8 cellular contexts compared by ENCODE assay signal in genomic region chr1:11691928-11692711, GRCh38. TPM values are rescaled to one million over a fixed set of nuclear protein-coding genes. Genes with fewer than 3 reads are reported as not detected.
DNase-seq lines count a peak whose midpoint lies in the region; ATAC-seq and TF ChIP-seq lines count a peak whose summit lies in the region.

No MANE protein-coding gene starts in this region.

- H3K9me3 Mint-ChIP-seq in activated T-cell treated with anti-CD3 and anti-CD28 coated beads, Interleukin-2, amount 50 U/mL, for 4 hours: no peaks in the 10 kb centered on the region
- H3K9me3 Mint-ChIP-seq in activated T-helper 17 cell treated with anti-CD3 and anti-CD28 coated beads, Interleukin-2, amount 50 U/mL, for 72 hours: no peaks in the 10 kb centered on the region

- no peaks in the 10 kb centered on the region for H3K36me3 Mint-ChIP-seq in activated T-cell treated with anti-CD3 and anti-CD28 coated beads, Interleukin-2, amount 50 U/mL, for 4 hours (ENCODE audit: insufficient read depth)
- H3K36me3 Mint-ChIP-seq in activated T-helper 17 cell treated with anti-CD3 and anti-CD28 coated beads, Interleukin-2, amount 50 U/mL, for 72 hours (ENCODE audit: low read depth): no peaks in the 10 kb centered on the region

- H3K36me3 ChIP-seq in iPS-20b (ENCODE audit: insufficient read depth, low read depth, low read length) (0 out of 2 replicates have a peak, but pooled peaks cover 6% of the 10 kb centered on the region), testis (ENCODE audit: low read depth, missing control alignments) (no peaks in the 10 kb centered on the region)

- H3K27ac Mint-ChIP-seq in activated T-helper 17 cell treated with anti-CD3 and anti-CD28 coated beads, Interleukin-2, amount 50 U/mL, for 72 hours: no peak overlapping the region

- ATAC-seq in activated T-cell treated with anti-CD3 and anti-CD28 coated beads, Interleukin-2, amount 50 U/mL, for 4 hours: no peak
- ATAC-seq in activated T-helper 17 cell treated with anti-CD3 and anti-CD28 coated beads, Interleukin-2, amount 50 U/mL, for 72 hours (replicated peaks): no peak
- no peak for ATAC-seq in GM21447 (IDR thresholded peaks at IDR 0.05; ENCODE audit: unreplicated experiment)

- peak overlapping the region; percentile 63 for H3K4me3 Mint-ChIP-seq in activated T-cell treated with anti-CD3 and anti-CD28 coated beads, Interleukin-2, amount 50 U/mL, for 4 hours
- peak overlapping the region; percentile 44 for H3K4me3 Mint-ChIP-seq in activated T-helper 17 cell treated with anti-CD3 and anti-CD28 coated beads, Interleukin-2, amount 50 U/mL, for 72 hours

- H3K27ac ChIP-seq in iPS-20b (ENCODE audit: low read length) (peak overlapping the region; percentile 39), testis (no peak overlapping the region)

- H3K4me3 ChIP-seq in iPS-20b (ENCODE audit: low read length) (peak overlapping the region; percentile 88), testis (peak overlapping the region; percentile 18 to 39)

- peaks cover 53% of the 10 kb centered on the region for H3K27me3 Mint-ChIP-seq in activated T-cell treated with anti-CD3 and anti-CD28 coated beads, Interleukin-2, amount 50 U/mL, for 4 hours (ENCODE audit: low read depth)
- H3K27me3 Mint-ChIP-seq in activated T-helper 17 cell treated with anti-CD3 and anti-CD28 coated beads, Interleukin-2, amount 50 U/mL, for 72 hours: peaks cover 37% of the 10 kb centered on the region

- no peak for TF ChIP-seq POLR2A in testis (IDR thresholded peaks at IDR 0.05)

- H3K9me3 ChIP-seq in iPS-20b (ENCODE audit: insufficient read depth, low read depth, low read length): no peaks in the 10 kb centered on the region
- H3K9me3 ChIP-seq in testis: no peaks in the 10 kb centered on the region

- H3K27me3 ChIP-seq in iPS-20b (ENCODE audit: insufficient read depth, low read length) (peaks cover 15% of the 10 kb centered on the region; the same call in 1 of the 2 replicates), testis (no peaks in the 10 kb centered on the region)

- H3K4me1 ChIP-seq in iPS-20b (ENCODE audit: insufficient read depth, low read length): peaks cover 15% of the 10 kb centered on the region; the same call in 1 of the 2 replicates
- H3K4me1 ChIP-seq in testis: peaks cover 8% of the 10 kb centered on the region

- intact Hi-C loops in testis (cut with DNase I; ENCODE audit: low total_unique reads): no loop called here

- H3K9ac ChIP-seq in iPS-20b (ENCODE audit: low read depth, low read length): peak overlapping the region; percentile 97; the same call in 1 of the 2 replicates

- 4 to 5% methylated on average over 53 to 64 of the region's 64 CpGs for WGBS in testis, 2 donors

- peaks cover 25% of the 10 kb centered on the region for H3K4me1 Mint-ChIP-seq in activated T-cell treated with anti-CD3 and anti-CD28 coated beads, Interleukin-2, amount 50 U/mL, for 4 hours (ENCODE audit: low read depth)
- peaks cover 19% of the 10 kb centered on the region for H3K4me1 Mint-ChIP-seq in activated T-helper 17 cell treated with anti-CD3 and anti-CD28 coated beads, Interleukin-2, amount 50 U/mL, for 72 hours

- no peak for DNase-seq in activated T-cell treated with anti-CD3 and anti-CD28 coated beads, Interleukin-2, amount 50 U/mL, for 4 hours
- DNase-seq in activated T-cell treated with anti-CD3 and anti-CD28 coated beads, Interleukin-2, amount 50 U/mL, for 1 hour: no peak
- DNase-seq in testis: no peak
- no peak for DNase-seq in KG1 (lab: John Stamatoyannopoulos, UW)
- no peak for DNase-seq in NCI-H774 (lab: John Stamatoyannopoulos, UW)

- TF ChIP-seq CTCF in testis (IDR thresholded peaks at IDR 0.05): no peak

RNA-seq across cellular contexts. Expression of gene DRAXIN, which starts 0.6 kb away (rescaled TPM):
- total RNA-seq in activated T-cell treated with anti-CD3 and anti-CD28 coated beads, Interleukin-2, amount 50 U/mL, for 4 hours: under 1 TPM; 0.03 to 0.08 (median 0.05) TPM
- total RNA-seq in activated T-helper 17 cell treated with anti-CD3 and anti-CD28 coated beads, Interleukin-2, amount 50 U/mL, for 72 hours: under 1 TPM; 0.04 to 0.13 TPM
- total RNA-seq in testis: under 1 TPM; 0.79 to 0.93 TPM
- 0.53 TPM for polyA plus RNA-seq in testis (ENCODE audit: insufficient read depth, low read depth, low replicate concordance)

RNA-seq across cellular contexts. Expression of gene MAD2L2, which starts 11.2 kb away (rescaled TPM):
- 10 to 100 TPM; 60.7 to 67.1 (median 63.0) TPM for total RNA-seq in activated T-cell treated with anti-CD3 and anti-CD28 coated beads, Interleukin-2, amount 50 U/mL, for 4 hours
- 10 to 100 TPM; 63.1 to 63.3 TPM for total RNA-seq in activated T-helper 17 cell treated with anti-CD3 and anti-CD28 coated beads, Interleukin-2, amount 50 U/mL, for 72 hours
- 100 to 1,000 TPM; 115 to 116 TPM for total RNA-seq in testis
- polyA plus RNA-seq in testis (ENCODE audit: insufficient read depth, low read depth, low replicate concordance): 77.0 TPM

RNA-seq across cellular contexts. Expression of gene FBXO6, which starts 28.1 kb away (rescaled TPM):
- total RNA-seq in activated T-cell treated with anti-CD3 and anti-CD28 coated beads, Interleukin-2, amount 50 U/mL, for 4 hours: 10 to 100 TPM; 12.8 to 21.1 (median 19.1) TPM
- 1 to 10 TPM; 2.0 to 6.2 TPM for total RNA-seq in activated T-helper 17 cell treated with anti-CD3 and anti-CD28 coated beads, Interleukin-2, amount 50 U/mL, for 72 hours
- total RNA-seq in testis: 10 to 100 TPM in 1 of 2 donors, 1 to 10 TPM in 1; 7.8 to 17.3 TPM
- polyA plus RNA-seq in testis (ENCODE audit: insufficient read depth, low read depth, low replicate concordance): 15.8 TPM

RNA-seq across cellular contexts. Expression of gene FBXO44, which starts 37.4 kb away (rescaled TPM):
- total RNA-seq in activated T-cell treated with anti-CD3 and anti-CD28 coated beads, Interleukin-2, amount 50 U/mL, for 4 hours: 10 to 100 TPM; 12.6 to 13.6 (median 13.2) TPM
- 10 to 100 TPM; 13.8 to 21.7 TPM for total RNA-seq in activated T-helper 17 cell treated with anti-CD3 and anti-CD28 coated beads, Interleukin-2, amount 50 U/mL, for 72 hours
- 10 to 100 TPM; 28.0 to 31.3 TPM for total RNA-seq in testis
- polyA plus RNA-seq in testis (ENCODE audit: insufficient read depth, low read depth, low replicate concordance): 36.4 TPM

RNA-seq across cellular contexts. Expression of gene FBXO2, which starts 37.9 kb away (rescaled TPM):
- 1 to 10 TPM in 2 of 3 donors, under 1 TPM in 1; 0.81 to 1.8 (median 1.7) TPM for total RNA-seq in activated T-cell treated with anti-CD3 and anti-CD28 coated beads, Interleukin-2, amount 50 U/mL, for 4 hours
- 1 to 10 TPM; 1.3 to 4.0 TPM for total RNA-seq in activated T-helper 17 cell treated with anti-CD3 and anti-CD28 coated beads, Interleukin-2, amount 50 U/mL, for 72 hours
- total RNA-seq in testis: 10 to 100 TPM; 11.3 to 17.3 TPM
- 19.0 TPM for polyA plus RNA-seq in testis (ENCODE audit: insufficient read depth, low read depth, low replicate concordance)
